9 cellular contexts compared by ENCODE assay signal in the genomic region with DNA sequence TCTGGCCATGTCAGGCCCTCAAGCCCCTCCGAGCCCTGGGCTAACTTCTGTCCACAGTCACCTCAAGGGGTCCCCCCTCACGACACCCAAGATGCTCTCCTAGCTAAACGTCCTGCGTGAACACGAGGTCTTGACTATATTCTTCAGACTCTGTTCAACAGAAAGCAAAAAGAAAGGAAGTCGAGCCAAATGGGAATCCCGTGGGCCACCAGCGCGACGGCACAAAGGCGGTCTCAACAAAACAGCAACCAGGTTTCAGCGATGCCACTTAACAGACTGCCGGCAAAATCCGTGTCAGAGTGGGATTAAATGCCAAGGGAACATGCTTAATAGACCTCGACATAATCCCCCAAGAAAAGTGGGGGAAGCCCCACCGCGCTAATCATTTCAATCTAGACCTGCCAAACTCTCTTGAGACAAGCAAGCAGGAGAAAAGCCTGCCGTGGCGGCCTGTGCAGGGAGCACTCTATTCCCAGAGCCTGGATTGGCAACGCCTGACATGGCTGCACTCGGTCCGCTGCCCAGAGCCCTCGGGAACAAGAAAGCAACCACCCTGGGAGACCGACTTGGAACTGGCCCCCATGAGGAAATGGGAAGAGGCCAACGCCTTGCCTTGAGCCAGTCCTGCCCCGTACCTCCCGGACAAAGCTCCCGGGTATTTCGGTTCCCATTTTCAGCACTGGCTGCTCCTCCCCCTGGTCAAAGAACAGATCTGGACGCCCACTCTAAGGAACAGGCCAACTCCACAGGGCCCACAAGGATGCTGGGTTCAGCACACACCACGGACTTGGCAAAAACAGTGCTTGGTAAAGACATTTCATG. TPM values are rescaled to one million over a fixed set of nuclear protein-coding genes. Genes with fewer than 3 reads are reported as not detected.
DNase-seq lines count a peak whose midpoint lies in the region; ATAC-seq and TF ChIP-seq lines count a peak whose summit lies in the region.
"Had no signal": no experiment of that assay in that cellular context is flagged by ENCODE, and none has a peak within 500 bp of the region (broad histone marks: within the 10 kb centered on the region; RNA-seq: fewer than 3 reads in every experiment).

No MANE protein-coding gene starts in this region.

- ATAC-seq in mucosa of descending colon (peak; percentile 2), GM19455 (IDR thresholded peaks at IDR 0.05; ENCODE audit: unreplicated experiment) (no peak), GM19351 (IDR thresholded peaks at IDR 0.05; ENCODE audit: unreplicated experiment) (no peak)

- no peak overlapping the region for H3K4me3 Mint-ChIP-seq in activated CD4-positive, alpha-beta T cell treated with anti-CD3 and anti-CD28 coated beads, Interleukin-2, amount 10 ng/mL, durations not matched to agents 24 days and 14 days

- DNase-seq in activated CD4-positive, alpha-beta T cell treated with anti-CD3 and anti-CD28 coated beads, Interleukin-2, amount 10 ng/mL, durations not matched to agents 24 days and 14 days = no peak
- DNase-seq in activated CD4-positive, alpha-beta T cell treated with anti-CD3 and anti-CD28 coated beads for 4 hours = no peak
- peak; percentile 51 to 64 (median 58) for DNase-seq in mucosa of descending colon
- peak; percentile 74 to 92 for DNase-seq in tibial artery
- DNase-seq in activated CD4-positive, CD25-positive, alpha-beta regulatory T cell treated with anti-CD3 and anti-CD28 coated beads, Interleukin-2, amount 50 U/mL, for 72 hours = no peak
- DNase-seq: activated CD4-positive, alpha-beta T cell treated with anti-CD3 and anti-CD28 coated beads, Interleukin-2, amount 50 U/mL, for 1 hour had no signal

- H3K4me3 ChIP-seq in duodenal mucosa (ENCODE audit: low read depth in 1 of 2, low read length in 2 of 2) = peak overlapping the region; percentile 21 to 26
- H3K4me3 ChIP-seq in mucosa of descending colon = no peak overlapping the region
- peak overlapping the region; percentile 20 to 32 for H3K4me3 ChIP-seq in tibial artery

- peak overlapping the region; percentile 41 for H3K27ac Mint-ChIP-seq in activated CD4-positive, alpha-beta T cell treated with anti-CD3 and anti-CD28 coated beads, Interleukin-2, amount 10 ng/mL, durations not matched to agents 24 days and 14 days

- H3K27me3 Mint-ChIP-seq in activated CD4-positive, alpha-beta T cell treated with anti-CD3 and anti-CD28 coated beads, Interleukin-2, amount 10 ng/mL, durations not matched to agents 24 days and 14 days = no peaks in the 10 kb centered on the region

- H3K9ac ChIP-seq in duodenal mucosa (ENCODE audit: low read depth in 1 of 2, low read length in 2 of 2) = peak overlapping the region; percentile 32 to 76

- H3K9me3 ChIP-seq in duodenal mucosa (ENCODE audit: control insufficient read depth in 1 of 2, low read length in 2 of 2) (no peaks in the 10 kb centered on the region), mucosa of descending colon (no peaks in the 10 kb centered on the region), tibial artery (no peaks in the 10 kb centered on the region)

- H3K4me1 Mint-ChIP-seq in activated CD4-positive, alpha-beta T cell treated with anti-CD3 and anti-CD28 coated beads, Interleukin-2, amount 10 ng/mL, durations not matched to agents 24 days and 14 days = peaks cover 52% of the 10 kb centered on the region

- peaks cover 53 to 61% of the 10 kb centered on the region in 2 donors for H3K4me1 ChIP-seq in duodenal mucosa (ENCODE audit: control insufficient read depth in 1 of 2, insufficient read depth in 2 of 2, low read length in 2 of 2)
- H3K4me1 ChIP-seq in mucosa of descending colon (ENCODE audit: low read depth) = peaks cover 49% of the 10 kb centered on the region
- peaks cover 0 to 76% (median 65%) of the 10 kb centered on the region in 4 donors for H3K4me1 ChIP-seq in tibial artery

- intact Hi-C loops in activated CD4-positive, alpha-beta T cell treated with anti-CD3 and anti-CD28 coated beads, Interleukin-2, amount 10 ng/mL, durations not matched to agents 24 days and 14 days (cut with micrococcal nuclease) = no loop called here
- intact Hi-C loops in mucosa of descending colon (cut with DNase I, micrococcal nuclease) = no loop called here
- intact Hi-C loops in tibial artery (cut with DNase I; ENCODE audit: low total_unique reads) = no loop called here

- H3K27ac ChIP-seq in duodenal mucosa (ENCODE audit: low read depth, low read length) (peak overlapping the region; percentile 85), tibial artery (peak overlapping the region; percentile 79 to 81)

- H3K9me3 Mint-ChIP-seq in activated CD4-positive, alpha-beta T cell treated with anti-CD3 and anti-CD28 coated beads, Interleukin-2, amount 10 ng/mL, durations not matched to agents 24 days and 14 days = no peaks in the 10 kb centered on the region

- H3K36me3 ChIP-seq in duodenal mucosa (ENCODE audit: control insufficient read depth in 1 of 2, insufficient read depth in 2 of 2, low read length in 2 of 2) (peaks cover 0 to 19% of the 10 kb centered on the region in 2 donors), mucosa of descending colon (ENCODE audit: low read depth) (no peaks in the 10 kb centered on the region), tibial artery (peaks cover 0 to 15% (median 6%) of the 10 kb centered on the region in 3 donors)

- H3K36me3 Mint-ChIP-seq in activated CD4-positive, alpha-beta T cell treated with anti-CD3 and anti-CD28 coated beads, Interleukin-2, amount 10 ng/mL, durations not matched to agents 24 days and 14 days (ENCODE audit: low read depth) = peaks cover 43% of the 10 kb centered on the region

- no peaks in the 10 kb centered on the region for H3K27me3 ChIP-seq in duodenal mucosa (ENCODE audit: control insufficient read depth in 1 of 2, insufficient read depth in 2 of 2, low read length in 2 of 2)
- H3K27me3 ChIP-seq in tibial artery = no peaks in the 10 kb centered on the region

- TF ChIP-seq CTCF in mucosa of descending colon (IDR thresholded peaks at IDR 0.05) = no peak
- no peak for TF ChIP-seq CTCF in tibial artery (IDR thresholded peaks at IDR 0.05)

RNA-seq across cellular contexts. Expression of a gene that starts 16.0 kb away (rescaled TPM):
- 97.3 and 103 TPM in 2 replicates for total RNA-seq in activated CD4-positive, alpha-beta T cell treated with anti-CD3 and anti-CD28 coated beads, Interleukin-2, amount 10 ng/mL, durations not matched to agents 24 days and 14 days
- total RNA-seq in mucosa of descending colon = 10 to 100 TPM; 44.4 to 53.4 (median 52.8) TPM

RNA-seq across cellular contexts. Expression of a gene that starts 33.0 kb away (rescaled TPM):
- 147 and 151 TPM in 2 replicates for total RNA-seq in activated CD4-positive, alpha-beta T cell treated with anti-CD3 and anti-CD28 coated beads, Interleukin-2, amount 10 ng/mL, durations not matched to agents 24 days and 14 days
- 100 to 1,000 TPM in 1 of 3 donors, 10 to 100 TPM in 2; 41.7 to 133 (median 66.4) TPM for total RNA-seq in mucosa of descending colon

RNA-seq across cellular contexts. Expression of a gene that starts 49.2 kb away (rescaled TPM):
- 53.6 and 56.7 TPM in 2 replicates for total RNA-seq in activated CD4-positive, alpha-beta T cell treated with anti-CD3 and anti-CD28 coated beads, Interleukin-2, amount 10 ng/mL, durations not matched to agents 24 days and 14 days
- 10 to 100 TPM; 23.8 to 32.8 (median 25.9) TPM for total RNA-seq in mucosa of descending colon

Comparison
In these comparisons a context has a peak if more than half of its experiments do, and no peak if none do; other contexts are left out.
1. DNase-seq: peak in mucosa of descending colon (3 of 3) and tibial artery (2 of 2); none in activated CD4-positive, alpha-beta T cell treated with anti-CD3 and anti-CD28 coated beads, Interleukin-2, amount 10 ng/mL, durations not matched to agents 24 days and 14 days (single experiment), activated CD4-positive, alpha-beta T cell treated with anti-CD3 and anti-CD28 coated beads for 4 hours (0 of 2) and activated CD4-positive, CD25-positive, alpha-beta regulatory T cell treated with anti-CD3 and anti-CD28 coated beads, Interleukin-2, amount 50 U/mL, for 72 hours (single experiment).